ENCODE assay signal across 24 cellular contexts in genomic region chr4:132387060-132387459, GRCh38.
"Had no signal": no experiment of that assay in that cellular context is flagged by ENCODE, and none has a peak within 500 bp of the region (broad histone marks: within the 10 kb centered on the region; RNA-seq: fewer than 3 reads in every experiment).

No MANE protein-coding gene starts in this region.

- H3K9me3 ChIP-seq: Peyer's patch, SJCRH30 had no signal

- H3K4me3 ChIP-seq: Peyer's patch, SJCRH30 had no signal

- ATAC-seq: PC-3, Right ventricle myocardium inferior, SK-N-SH treated with all-trans-retinoic acid at 6 μM for 48 hours, T-helper 17 cell had no signal

- DNase-seq: Kasumi-1; KG1; MM.1S; NCI-H1092 treated with DMSO at 0.1 percent for 48 hours; NCI-H1436; NCI-H187; NCI-H2029; NCI-H2081 treated with DMSO at 0.1 percent for 48 hours; NCI-H2171; NCI-H226; NCI-H446; NCI-H510A; NCI-H524 treated with DMSO at 0.1 percent for 48 hours; NCI-H69; NCI-H774; NK-92 treated with Interleukin-12 subunit alpha and Interleukin-12 subunit beta, amount 100 ng/mL, for 24 hours; PC-3; Peyer's patch; SHP77 treated with DMSO at 0.1 percent for 48 hours; SJCRH30; T-helper 1 cell; T-helper 17 cell had no signal

- H3K27me3 ChIP-seq: Peyer's patch, SJCRH30 had no signal

- H3K4me1 ChIP-seq: Peyer's patch, SJCRH30 had no signal

- H3K27ac ChIP-seq: Peyer's patch, SJCRH30 had no signal

- H3K36me3 ChIP-seq: Peyer's patch, SJCRH30 had no signal
